In genomic region chr18:76374330-76375281, GRCh38 we compare ENCODE assay signal across 9 cellular contexts.
DNase-seq lines count a peak whose midpoint lies in the region; ATAC-seq and TF ChIP-seq lines count a peak whose summit lies in the region.
"Had no signal": no experiment of that assay in that cellular context is flagged by ENCODE, and none has a peak within 500 bp of the region (broad histone marks: within the 10 kb centered on the region; RNA-seq: fewer than 3 reads in every experiment).

No MANE protein-coding gene starts in this region.

- no peaks in the 10 kb centered on the region for H3K27me3 Mint-ChIP-seq in CD8-positive, alpha-beta T cell (ENCODE audit: low read depth)
- H3K27me3 Mint-ChIP-seq in progenitor cell of endocrine pancreas (no peaks in the 10 kb centered on the region), neural progenitor cell (ENCODE audit: insufficient read depth, low read depth) (peaks cover 7% of the 10 kb centered on the region)

- H3K9me3 ChIP-seq in CD8-positive, alpha-beta T cell (ENCODE audit: low read length) = no peaks in the 10 kb centered on the region
- H3K9me3 ChIP-seq in neural progenitor cell (ENCODE audit: low read depth) = no peaks in the 10 kb centered on the region

- H3K27me3 ChIP-seq in CD8-positive, alpha-beta T cell (ENCODE audit: insufficient read depth, low read length) = no peaks in the 10 kb centered on the region
- no peaks in the 10 kb centered on the region for H3K27me3 ChIP-seq in neural progenitor cell

- peak in 4 of 7 experiments; percentile 32 to 34 (median 33) for DNase-seq in CD8-positive, alpha-beta T cell
- DNase-seq in GM20000 (ENCODE audit: low spot score) (peak; percentile 60), midbrain (lab: John Stamatoyannopoulos, UW) (no peak), progenitor cell of endocrine pancreas (ENCODE audit: low spot score, unreplicated experiment) (no peak), neural progenitor cell (ENCODE audit: low spot score) (no peak)
- peak; percentile 22 for DNase-seq in activated naive CD8-positive, alpha-beta T cell treated with anti-CD3 and anti-CD28 coated beads, Interleukin-2, amount 50 U/mL, for 16 hours (ENCODE audit: low read depth, low spot score)
- DNase-seq: DMS153 had no signal

- H3K27ac Mint-ChIP-seq in CD8-positive, alpha-beta T cell = peak overlapping the region; percentile 60
- H3K27ac Mint-ChIP-seq in progenitor cell of endocrine pancreas (no peak overlapping the region), neural progenitor cell (no peak overlapping the region)

- peak; percentile 64 for ATAC-seq in CD8-positive, alpha-beta T cell
- ATAC-seq in HG03378 (IDR thresholded peaks at IDR 0.05; ENCODE audit: unreplicated experiment) = peak; percentile 85
- ATAC-seq in esophagus mucosa = no peak

- no peaks in the 10 kb centered on the region for H3K9me3 Mint-ChIP-seq in CD8-positive, alpha-beta T cell
- H3K9me3 Mint-ChIP-seq in progenitor cell of endocrine pancreas (ENCODE audit: low read depth) = no peaks in the 10 kb centered on the region
- no peaks in the 10 kb centered on the region for H3K9me3 Mint-ChIP-seq in neural progenitor cell

- H2AFZ ChIP-seq in neural progenitor cell (replicated peaks) = no peak overlapping the region

- peaks cover 19% of the 10 kb centered on the region for H3K36me3 Mint-ChIP-seq in CD8-positive, alpha-beta T cell
- H3K36me3 Mint-ChIP-seq in progenitor cell of endocrine pancreas (ENCODE audit: insufficient read depth) = peaks cover 22% of the 10 kb centered on the region
- peaks cover 48% of the 10 kb centered on the region for H3K36me3 Mint-ChIP-seq in neural progenitor cell

- H3K27ac ChIP-seq in CD8-positive, alpha-beta T cell (ENCODE audit: low read depth, low read length) = no peak overlapping the region
- no peak overlapping the region for H3K27ac ChIP-seq in neural progenitor cell

- H3F3A ChIP-seq in neural progenitor cell (ENCODE audit: low read depth) = no peaks in the 10 kb centered on the region

- H3K36me3 ChIP-seq in CD8-positive, alpha-beta T cell (ENCODE audit: insufficient read depth, low read length) = no peaks in the 10 kb centered on the region
- H3K36me3 ChIP-seq in neural progenitor cell = no peaks in the 10 kb centered on the region

- H4K20me1 ChIP-seq in neural progenitor cell (ENCODE audit: low read depth) = peaks cover 86% of the 10 kb centered on the region

- H3K4me3 Mint-ChIP-seq in CD8-positive, alpha-beta T cell = peak overlapping the region; percentile 36
- H3K4me3 Mint-ChIP-seq in progenitor cell of endocrine pancreas (ENCODE audit: low read depth) = no peak overlapping the region
- H3K4me3 Mint-ChIP-seq in neural progenitor cell = no peak overlapping the region

- H3K4me1 ChIP-seq in CD8-positive, alpha-beta T cell (ENCODE audit: insufficient read depth, low read length) = peaks cover 41% of the 10 kb centered on the region
- peaks cover under 1% of the 10 kb centered on the region for H3K4me1 ChIP-seq in neural progenitor cell

- intact Hi-C loops in CD8-positive, alpha-beta T cell (cut with DNase I, micrococcal nuclease) = no loop called here

- no peak overlapping the region for H3K4me2 ChIP-seq in neural progenitor cell

- POLR2A ChIA-PET in CD8-positive, alpha-beta T cell (lab: Charles Lee) = no interaction called here

- no peak for TF ChIP-seq CTCF in CD8-positive, alpha-beta T cell (IDR thresholded peaks at IDR 0.05)
- TF ChIP-seq CTCF in GM20000 (IDR thresholded peaks at IDR 0.05; ENCODE audit: extremely low read depth, missing control alignments) (no peak), progenitor cell of endocrine pancreas (IDR thresholded peaks at IDR 0.05; ENCODE audit: unreplicated experiment) (no peak), neural progenitor cell (IDR thresholded peaks at IDR 0.05) (no peak)

- H3K9ac ChIP-seq in neural progenitor cell = no peak overlapping the region

- peak overlapping the region; percentile 24 for H3K4me3 ChIP-seq in CD8-positive, alpha-beta T cell (ENCODE audit: low read depth, low read length)
- no peak overlapping the region for H3K4me3 ChIP-seq in neural progenitor cell

- CTCF ChIA-PET in CD8-positive, alpha-beta T cell (lab: Charles Lee) = interaction anchor here (1.0 to 1.5 kb wide), 2 partner anchors 9 to 23 kb away, joined by 3 to 5 read pairs; no protein-coding TSS in a partner anchor

- peaks cover 46% of the 10 kb centered on the region for H3K4me1 Mint-ChIP-seq in CD8-positive, alpha-beta T cell (ENCODE audit: low read depth)
- H3K4me1 Mint-ChIP-seq in progenitor cell of endocrine pancreas (ENCODE audit: low read depth) (peaks cover 1% of the 10 kb centered on the region), neural progenitor cell (peaks cover 6% of the 10 kb centered on the region)

- H3K79me2 ChIP-seq in neural progenitor cell (ENCODE audit: low read depth) = peaks cover 54% of the 10 kb centered on the region

Comparison
In these comparisons a context has a peak if more than half of its experiments do, and no peak if none do; other contexts are left out.
1. DNase-seq: peak in CD8-positive, alpha-beta T cell (4 of 7), GM20000 (single experiment) and activated naive CD8-positive, alpha-beta T cell treated with anti-CD3 and anti-CD28 coated beads, Interleukin-2, amount 50 U/mL, for 16 hours (single experiment); none in midbrain (single experiment), progenitor cell of endocrine pancreas (single experiment) and neural progenitor cell (single experiment).